9 cellular contexts compared by ENCODE assay signal in the genomic region with DNA sequence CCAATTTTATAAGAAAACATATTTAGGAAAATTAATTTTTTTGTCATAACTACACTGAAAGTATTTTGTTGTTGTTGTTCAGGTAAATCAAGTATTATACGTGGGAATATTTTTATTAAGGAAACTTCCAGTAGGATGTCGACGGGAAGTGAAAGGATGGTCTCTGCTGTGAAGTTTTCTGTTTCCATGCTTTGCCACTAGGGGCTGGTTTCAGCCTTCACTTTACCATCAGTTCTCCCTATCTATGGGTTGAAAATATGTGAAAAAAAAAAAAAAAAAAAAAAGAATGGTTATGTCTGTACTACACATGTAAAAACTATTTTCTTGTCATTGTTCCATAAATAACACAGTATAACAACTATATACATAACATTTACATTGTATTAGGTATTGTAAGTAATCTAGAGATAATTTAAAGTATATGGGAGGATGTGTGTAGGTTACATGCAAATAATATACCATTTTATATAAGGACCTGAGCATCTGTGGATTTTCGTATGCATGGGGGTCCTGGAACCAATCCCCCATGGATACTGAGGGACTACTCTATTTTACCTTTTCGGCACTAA.
A peak's percentile ranks its signal among the peaks of the same experiment; 100 is the strongest.
DNase-seq lines count a peak whose midpoint lies in the region; ATAC-seq and TF ChIP-seq lines count a peak whose summit lies in the region.
"Had no signal": no experiment of that assay in that cellular context is flagged by ENCODE, and none has a peak within 500 bp of the region (broad histone marks: within the 10 kb centered on the region; RNA-seq: fewer than 3 reads in every experiment).

No MANE protein-coding gene starts in this region.

- intact Hi-C loops in dorsolateral prefrontal cortex (cut with DNase I): no loop called here
- intact Hi-C loops in psoas muscle (cut with DNase I): no loop called here

- H3K27ac ChIP-seq in dorsolateral prefrontal cortex (no peak overlapping the region), psoas muscle (no peak overlapping the region)

- DNase-seq in GM12864 (ENCODE audit: low read depth) (no peak), NCI-H69 (lab: John Stamatoyannopoulos, UW) (peak; percentile 32), dorsolateral prefrontal cortex (no peak), psoas muscle (no peak)

- no peak overlapping the region for H3K4me3 ChIP-seq in GM12864 (ENCODE audit: low read depth, low read length)
- H3K4me3 ChIP-seq in dorsolateral prefrontal cortex: no peak overlapping the region
- no peak overlapping the region for H3K4me3 ChIP-seq in psoas muscle

- H3K4me1 ChIP-seq in psoas muscle: peaks cover 5% of the 10 kb centered on the region

- TF ChIP-seq CTCF in GM12864 (IDR thresholded peaks at IDR 0.05; ENCODE audit: low read depth, low read length, missing control alignments) (peak; percentile 49), dorsolateral prefrontal cortex (IDR thresholded peaks at IDR 0.05 in 54 of 56, conservative IDR thresholded peaks at IDR 0.05 in 2 of 56; ENCODE audit: low read depth in 1 of 56, partially characterized antibody in 56 of 56) (peak in 55 of 56 donors; percentile 25 to 66 (median 51)), psoas muscle (IDR thresholded peaks at IDR 0.05) (peak; percentile 43)

- H3K27me3 ChIP-seq in dorsolateral prefrontal cortex (no peaks in the 10 kb centered on the region), psoas muscle (ENCODE audit: insufficient read depth in 3 of 3, low read length in 2 of 3) (no peaks in the 10 kb centered on the region)

- ATAC-seq in psoas muscle (no peak), GM21423 (IDR thresholded peaks at IDR 0.05; ENCODE audit: unreplicated experiment) (no peak), HG03095 (IDR thresholded peaks at IDR 0.05; ENCODE audit: unreplicated experiment) (no peak), GM21390 (IDR thresholded peaks at IDR 0.05; ENCODE audit: unreplicated experiment) (no peak), HG02970 (IDR thresholded peaks at IDR 0.05; ENCODE audit: low FRiP score, unreplicated experiment) (no peak)
- ATAC-seq: sciatic nerve had no signal

- no peaks in the 10 kb centered on the region for H3K36me3 ChIP-seq in psoas muscle (ENCODE audit: insufficient read depth in 1 of 2, low read depth in 1 of 2)

- H3K9me3 ChIP-seq in psoas muscle: peaks cover 5% of the 10 kb centered on the region

- 66 to 76% (median 68%) methylated on average over 5 of the region's 5 CpGs for WGBS in psoas muscle, 3 donors
